13 cellular contexts compared by ENCODE assay signal in the genomic region with DNA sequence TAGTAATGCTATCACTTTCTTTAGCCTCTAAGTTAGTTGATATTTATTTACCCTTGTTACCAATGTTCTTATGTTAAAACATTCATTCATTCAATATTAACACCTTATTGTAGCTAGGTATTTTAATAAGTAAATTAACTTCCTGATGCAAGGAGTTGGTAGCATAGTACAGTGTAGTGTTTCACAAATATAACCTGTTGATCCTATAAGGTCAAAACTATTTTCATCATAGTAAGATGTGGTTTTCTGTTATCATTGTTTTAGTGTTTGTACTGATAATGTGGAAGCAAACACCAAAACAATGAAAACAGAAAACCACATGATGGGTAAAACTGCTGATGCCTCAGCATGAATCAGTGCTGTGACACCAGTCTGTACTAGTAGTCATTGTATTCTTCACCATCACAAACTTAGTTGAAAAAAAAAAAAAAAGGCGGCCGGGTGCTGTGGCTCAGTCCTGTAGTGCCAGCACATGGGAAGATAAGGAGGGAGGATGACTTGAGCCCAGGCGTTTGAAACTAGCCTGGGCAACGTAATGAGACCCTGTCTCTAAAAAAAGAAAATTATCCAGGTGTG. TPM values are rescaled to one million over a fixed set of nuclear protein-coding genes. Genes with fewer than 3 reads are reported as not detected.
A peak's percentile ranks its signal among the peaks of the same experiment; 100 is the strongest.
DNase-seq lines count a peak whose midpoint lies in the region; ATAC-seq and TF ChIP-seq lines count a peak whose summit lies in the region.
"Had no signal": no experiment of that assay in that cellular context is flagged by ENCODE, and none has a peak within 500 bp of the region (broad histone marks: within the 10 kb centered on the region; RNA-seq: fewer than 3 reads in every experiment).

No MANE protein-coding gene starts in this region.

- DNase-seq in HFFc6 (peak; percentile 13), iris pigment epithelial cell (ENCODE audit: low read depth) (peak; percentile 41), dedifferentiated amniotic fluid mesenchymal stem cell (ENCODE audit: extremely low spot score) (no peak), epidermal melanocyte (ENCODE audit: insufficient read length, low spot score) (no peak), MG63 (no peak)
- no peak for DNase-seq in activated T-helper 2 cell treated with anti-CD3 and anti-CD28 coated beads, Interferon-gamma antibody, Interleukin-2, Interleukin-4, amounts not matched to agents 10 μg/mL and 5 μg/mL and 100 μg/mL, durations not matched to agents 14 hours and 24 hours and 36 hours (ENCODE audit: low spot score)
- DNase-seq: activated CD8-positive, alpha-beta T cell treated with anti-CD3 and anti-CD28 coated beads for 36 hours; activated naive CD4-positive, alpha-beta T cell treated with Interleukin-2 at 50 U/mL for 16 hours; kidney; OCI-M1 had no signal

- no peaks in the 10 kb centered on the region; the same call in 1 of the 2 replicates for H3K27me3 Mint-ChIP-seq in HFFc6 (ENCODE audit: insufficient read depth)
- H3K27me3 Mint-ChIP-seq in activated T-helper 2 cell treated with anti-CD3 and anti-CD28 coated beads, Interferon-gamma antibody, Interleukin-2, Interleukin-4, amounts not matched to agents 10 μg/mL and 5 μg/mL and 100 μg/mL, durations not matched to agents 14 hours and 24 hours and 36 hours (ENCODE audit: low read depth), result no peaks in the 10 kb centered on the region
- H3K27me3 Mint-ChIP-seq: activated CD8-positive, alpha-beta T cell treated with anti-CD3 and anti-CD28 coated beads for 36 hours had no signal

- no peak for ATAC-seq in GM21515 (IDR thresholded peaks at IDR 0.05; ENCODE audit: unreplicated experiment)
- ATAC-seq: activated CD8-positive, alpha-beta T cell treated with anti-CD3 and anti-CD28 coated beads for 36 hours had no signal

- no peak overlapping the region for H3K9ac ChIP-seq in BLaER1

- peaks cover 38% of the 10 kb centered on the region for H3K4me1 Mint-ChIP-seq in HFFc6 (ENCODE audit: low read depth)
- H3K4me1 Mint-ChIP-seq in activated T-helper 2 cell treated with anti-CD3 and anti-CD28 coated beads, Interferon-gamma antibody, Interleukin-2, Interleukin-4, amounts not matched to agents 10 μg/mL and 5 μg/mL and 100 μg/mL, durations not matched to agents 14 hours and 24 hours and 36 hours (ENCODE audit: low read depth), result peaks cover 25% of the 10 kb centered on the region

- no peaks in the 10 kb centered on the region for H3K9me3 Mint-ChIP-seq in HFFc6
- no peaks in the 10 kb centered on the region for H3K9me3 Mint-ChIP-seq in activated T-helper 2 cell treated with anti-CD3 and anti-CD28 coated beads, Interferon-gamma antibody, Interleukin-2, Interleukin-4, amounts not matched to agents 10 μg/mL and 5 μg/mL and 100 μg/mL, durations not matched to agents 14 hours and 24 hours and 36 hours
- H3K9me3 Mint-ChIP-seq: activated CD8-positive, alpha-beta T cell treated with anti-CD3 and anti-CD28 coated beads for 36 hours; T-helper 1 cell treated with Interleukin-12 subunit alpha and Interleukin-12 subunit beta and Interleukin-4 antibody, amounts not matched to agents 30 μg/mL and 1 μg/mL, for 36 hours had no signal

- TF ChIP-seq CTCF in HFFc6 (IDR thresholded peaks at IDR 0.05), result no peak

- H3K4me2 ChIP-seq in BLaER1, result peak overlapping the region; percentile 89

- no peaks in the 10 kb centered on the region for H3K9me3 ChIP-seq in BLaER1
- no peaks in the 10 kb centered on the region for H3K9me3 ChIP-seq in MG63

- intact Hi-C loops in activated T-helper 2 cell treated with anti-CD3 and anti-CD28 coated beads, Interferon-gamma antibody, Interleukin-2, Interleukin-4, amounts not matched to agents 10 μg/mL and 5 μg/mL and 100 μg/mL, durations not matched to agents 14 hours and 24 hours and 36 hours (cut with micrococcal nuclease), result loop anchor here (5.0 kb wide), 1 partner anchor 45 kb away; no protein-coding TSS in a partner anchor

- H3K36me3 ChIP-seq in BLaER1 (peaks cover 100% of the 10 kb centered on the region), MG63 (no peaks in the 10 kb centered on the region)

- peaks cover 92% of the 10 kb centered on the region for H3K4me1 ChIP-seq in BLaER1

- peaks cover 100% of the 10 kb centered on the region for H4K20me1 ChIP-seq in BLaER1

- H3K27me3 ChIP-seq in BLaER1 (no peaks in the 10 kb centered on the region), MG63 (no peaks in the 10 kb centered on the region)

- H3K4me3 Mint-ChIP-seq in HFFc6, result no peak overlapping the region
- no peak overlapping the region for H3K4me3 Mint-ChIP-seq in activated T-helper 2 cell treated with anti-CD3 and anti-CD28 coated beads, Interferon-gamma antibody, Interleukin-2, Interleukin-4, amounts not matched to agents 10 μg/mL and 5 μg/mL and 100 μg/mL, durations not matched to agents 14 hours and 24 hours and 36 hours (ENCODE audit: low read depth)
- H3K4me3 Mint-ChIP-seq: activated CD8-positive, alpha-beta T cell treated with anti-CD3 and anti-CD28 coated beads for 36 hours; T-helper 1 cell treated with Interleukin-12 subunit alpha and Interleukin-12 subunit beta and Interleukin-4 antibody, amounts not matched to agents 30 μg/mL and 1 μg/mL, for 36 hours had no signal

- H3K4me3 ChIP-seq in BLaER1 (no peak overlapping the region), MG63 (no peak overlapping the region)

- H3K36me3 Mint-ChIP-seq in HFFc6 (ENCODE audit: low read depth), result peaks cover 35% of the 10 kb centered on the region
- H3K36me3 Mint-ChIP-seq in activated T-helper 2 cell treated with anti-CD3 and anti-CD28 coated beads, Interferon-gamma antibody, Interleukin-2, Interleukin-4, amounts not matched to agents 10 μg/mL and 5 μg/mL and 100 μg/mL, durations not matched to agents 14 hours and 24 hours and 36 hours (ENCODE audit: low read depth), result peaks cover 65% of the 10 kb centered on the region

- peak overlapping the region; percentile 22; the same call in 1 of the 2 replicates for H3K27ac Mint-ChIP-seq in HFFc6
- H3K27ac Mint-ChIP-seq in activated T-helper 2 cell treated with anti-CD3 and anti-CD28 coated beads, Interferon-gamma antibody, Interleukin-2, Interleukin-4, amounts not matched to agents 10 μg/mL and 5 μg/mL and 100 μg/mL, durations not matched to agents 14 hours and 24 hours and 36 hours, result peak overlapping the region; percentile 64
- H3K27ac Mint-ChIP-seq: activated CD8-positive, alpha-beta T cell treated with anti-CD3 and anti-CD28 coated beads for 36 hours; T-helper 1 cell treated with Interleukin-12 subunit alpha and Interleukin-12 subunit beta and Interleukin-4 antibody, amounts not matched to agents 30 μg/mL and 1 μg/mL, for 36 hours had no signal

- no peak overlapping the region for H3K27ac ChIP-seq in BLaER1

RNA-seq across cellular contexts. Expression of a gene that starts 36.5 kb away (rescaled TPM):
- total RNA-seq in HFFc6 (2021; fragmentation: NEBNext Ultra II Directional; extraction: Animal tissue kit (Norgen Biotek cat#: 25700)), result 10 to 100 TPM; 18.5 to 22.9 (median 18.8) TPM
- total RNA-seq in activated T-helper 2 cell treated with anti-CD3 and anti-CD28 coated beads, Interferon-gamma antibody, Interleukin-2, Interleukin-4, amounts not matched to agents 10 μg/mL and 5 μg/mL and 100 μg/mL, durations not matched to agents 14 hours and 24 hours and 36 hours, result 22.1 and 26.1 TPM in 2 replicates
- 7.7 and 12.0 TPM in 2 replicates for total RNA-seq in MG63 (2014; rRNA removed; shearing (Covaris generic); ENCODE audit: low replicate concordance)

Comparison
In these comparisons a context has a peak if more than half of its experiments do, and no peak if none do; other contexts are left out.
1. DNase-seq: peak in HFFc6 (single experiment) and iris pigment epithelial cell (single experiment); none in activated T-helper 2 cell treated with anti-CD3 and anti-CD28 coated beads, Interferon-gamma antibody, Interleukin-2, Interleukin-4, amounts not matched to agents 10 μg/mL and 5 μg/mL and 100 μg/mL, durations not matched to agents 14 hours and 24 hours and 36 hours (single experiment), dedifferentiated amniotic fluid mesenchymal stem cell (single experiment), epidermal melanocyte (single experiment) and MG63 (single experiment).